8 cellular contexts compared by ENCODE assay signal in the genomic region with DNA sequence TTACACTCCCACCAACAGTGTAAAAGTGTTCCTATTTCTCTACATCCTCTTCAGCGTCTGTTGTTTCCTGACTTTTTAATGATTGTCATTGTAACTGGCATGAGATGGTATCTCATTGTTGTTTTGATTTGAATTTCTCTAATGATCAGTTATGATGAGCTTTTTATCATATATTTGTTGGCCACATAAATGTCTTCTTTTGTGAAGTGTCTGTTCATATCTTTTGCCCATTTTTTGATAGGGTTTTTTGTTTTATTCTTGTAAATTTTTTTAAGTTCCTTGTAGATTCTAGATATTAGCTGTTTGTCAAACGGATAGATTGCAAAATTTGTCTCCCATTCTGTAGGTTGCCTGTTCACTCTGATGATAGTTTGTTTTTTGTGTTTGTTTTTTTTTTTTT. TPM values are rescaled to one million over a fixed set of nuclear protein-coding genes. Genes with fewer than 3 reads are reported as not detected.
A peak's percentile ranks its signal among the peaks of the same experiment; 100 is the strongest.
DNase-seq lines count a peak whose midpoint lies in the region; ATAC-seq, FAIRE-seq and TF ChIP-seq lines count a peak whose summit lies in the region.
"Not testable (repeated sequence)": the region's sequence is repeated elsewhere in the genome, so short reads cannot be mapped to it uniquely, and the experiment has no call there.
"Had no signal": no experiment of that assay in that cellular context is flagged by ENCODE, and none has a peak within 500 bp of the region (broad histone marks: within the 10 kb centered on the region; RNA-seq: fewer than 3 reads in every experiment).

No MANE protein-coding gene starts in this region.

- peak overlapping the region; percentile 75 for H3K27ac Mint-ChIP-seq in CD4-positive, alpha-beta T cell
- H3K27ac Mint-ChIP-seq in T-helper 17 cell = peak overlapping the region; percentile 75
- H3K27ac Mint-ChIP-seq in activated CD4-positive, alpha-beta memory T cell treated with anti-CD3 and anti-CD28 coated beads, Interleukin-2, amount 10 ng/mL, durations not matched to agents 7 days and 5 days = peak overlapping the region; percentile 31
- peak overlapping the region; percentile 30 for H3K27ac Mint-ChIP-seq in activated T-helper 2 cell treated with anti-CD3 and anti-CD28 coated beads, Interferon-gamma antibody, Interleukin-2, Interleukin-4, amounts not matched to agents 10 μg/mL and 5 μg/mL and 100 μg/mL, durations not matched to agents 14 hours and 24 hours and 36 hours
- H3K27ac Mint-ChIP-seq in activated naive CD8-positive, alpha-beta T cell treated with anti-CD3 and anti-CD28 coated beads, Interleukin-2, amount 50 U/mL, for 24 hours = peak overlapping the region; percentile 70

- POLR2A ChIA-PET in CD4-positive, alpha-beta T cell (lab: Charles Lee) = interaction anchor here (1.0 to 12.3 kb wide), 6 partner anchors 9 to 34 kb away, joined by 3 to 238 read pairs (median 10); no protein-coding TSS in a partner anchor
- POLR2A ChIA-PET in activated CD4-positive, alpha-beta memory T cell treated with anti-CD3 and anti-CD28 coated beads, Interleukin-2, amount 10 ng/mL, durations not matched to agents 7 days and 5 days (lab: Charles Lee) = interaction anchor here (0.6 to 6.5 kb wide), 7 partner anchors 7 to 47 kb away, joined by 3 to 65 read pairs (median 5); a partner anchor contains a TSS

- peak overlapping the region; percentile 12 for H3K4me3 Mint-ChIP-seq in CD4-positive, alpha-beta T cell
- H3K4me3 Mint-ChIP-seq in T-helper 17 cell = peak overlapping the region; percentile 34
- peak overlapping the region; percentile 10 for H3K4me3 Mint-ChIP-seq in activated CD4-positive, alpha-beta memory T cell treated with anti-CD3 and anti-CD28 coated beads, Interleukin-2, amount 10 ng/mL, durations not matched to agents 7 days and 5 days
- not testable (repeated sequence) for H3K4me3 Mint-ChIP-seq in activated T-helper 2 cell treated with anti-CD3 and anti-CD28 coated beads, Interferon-gamma antibody, Interleukin-2, Interleukin-4, amounts not matched to agents 10 μg/mL and 5 μg/mL and 100 μg/mL, durations not matched to agents 14 hours and 24 hours and 36 hours (ENCODE audit: low read depth)
- peak overlapping the region; percentile 63 for H3K4me3 Mint-ChIP-seq in activated naive CD8-positive, alpha-beta T cell treated with anti-CD3 and anti-CD28 coated beads, Interleukin-2, amount 50 U/mL, for 24 hours

- not testable (repeated sequence) for H3K27me3 ChIP-seq in CD4-positive, alpha-beta T cell (ENCODE audit: control insufficient read depth, insufficient read depth, low read length); small intestine (ENCODE audit: control insufficient read depth in 2 of 2, insufficient read depth in 2 of 2, low read length in 2 of 2)

- not testable (repeated sequence) for TF ChIP-seq CTCF in CD4-positive, alpha-beta T cell (IDR thresholded peaks at IDR 0.05); kidney (IDR thresholded peaks at IDR 0.05; ENCODE audit: borderline replicate concordance, extremely low read depth, insufficient read depth)

- intact Hi-C loops in CD4-positive, alpha-beta T cell (cut with DNase I, micrococcal nuclease) = loop anchor here in 1 of 2 experiments (5.0 kb wide), 1 partner anchor 36 kb away; no protein-coding TSS in a partner anchor
- intact Hi-C loops in activated T-helper 2 cell treated with anti-CD3 and anti-CD28 coated beads, Interferon-gamma antibody, Interleukin-2, Interleukin-4, amounts not matched to agents 10 μg/mL and 5 μg/mL and 100 μg/mL, durations not matched to agents 14 hours and 24 hours and 36 hours (cut with micrococcal nuclease); kidney (cut with DNase I): not testable (repeated sequence)

- not testable (repeated sequence) for DNase-seq in CD4-positive, alpha-beta T cell; T-helper 17 cell; activated CD4-positive, alpha-beta memory T cell treated with anti-CD3 and anti-CD28 coated beads, Interleukin-2, amount 10 ng/mL, durations not matched to agents 7 days and 5 days; activated T-helper 2 cell treated with anti-CD3 and anti-CD28 coated beads, Interferon-gamma antibody, Interleukin-2, Interleukin-4, amounts not matched to agents 10 μg/mL and 5 μg/mL and 100 μg/mL, durations not matched to agents 14 hours and 24 hours and 36 hours (ENCODE audit: low spot score); activated naive CD8-positive, alpha-beta T cell treated with anti-CD3 and anti-CD28 coated beads, Interleukin-2, amount 50 U/mL, for 24 hours; kidney; small intestine

- not testable (repeated sequence) for H3K9me3 Mint-ChIP-seq in CD4-positive, alpha-beta T cell
- H3K9me3 Mint-ChIP-seq in activated CD4-positive, alpha-beta memory T cell treated with anti-CD3 and anti-CD28 coated beads, Interleukin-2, amount 10 ng/mL, durations not matched to agents 7 days and 5 days = peaks cover 31% of the 10 kb centered on the region
- peaks cover 54% of the 10 kb centered on the region for H3K9me3 Mint-ChIP-seq in activated T-helper 2 cell treated with anti-CD3 and anti-CD28 coated beads, Interferon-gamma antibody, Interleukin-2, Interleukin-4, amounts not matched to agents 10 μg/mL and 5 μg/mL and 100 μg/mL, durations not matched to agents 14 hours and 24 hours and 36 hours
- peaks cover 46% of the 10 kb centered on the region for H3K9me3 Mint-ChIP-seq in activated naive CD8-positive, alpha-beta T cell treated with anti-CD3 and anti-CD28 coated beads, Interleukin-2, amount 50 U/mL, for 24 hours

- not testable (repeated sequence) for H3K9ac ChIP-seq in kidney (ENCODE audit: low read length in 2 of 2)

- not testable (repeated sequence) for H3K4me3 ChIP-seq in kidney (ENCODE audit: low read length in 2 of 2); small intestine (ENCODE audit: low read depth in 1 of 2, low read length in 2 of 2)

- peaks cover 96% of the 10 kb centered on the region for H3K36me3 Mint-ChIP-seq in CD4-positive, alpha-beta T cell (ENCODE audit: low read depth)
- H3K36me3 Mint-ChIP-seq in T-helper 17 cell (ENCODE audit: low read depth) = peaks cover 20% of the 10 kb centered on the region
- peaks cover 94% of the 10 kb centered on the region for H3K36me3 Mint-ChIP-seq in activated CD4-positive, alpha-beta memory T cell treated with anti-CD3 and anti-CD28 coated beads, Interleukin-2, amount 10 ng/mL, durations not matched to agents 7 days and 5 days (ENCODE audit: low read depth)
- H3K36me3 Mint-ChIP-seq in activated T-helper 2 cell treated with anti-CD3 and anti-CD28 coated beads, Interferon-gamma antibody, Interleukin-2, Interleukin-4, amounts not matched to agents 10 μg/mL and 5 μg/mL and 100 μg/mL, durations not matched to agents 14 hours and 24 hours and 36 hours (ENCODE audit: low read depth) = peaks cover 98% of the 10 kb centered on the region
- H3K36me3 Mint-ChIP-seq in activated naive CD8-positive, alpha-beta T cell treated with anti-CD3 and anti-CD28 coated beads, Interleukin-2, amount 50 U/mL, for 24 hours (ENCODE audit: low read depth) = peaks cover 90% of the 10 kb centered on the region

- not testable (repeated sequence) for H3K27ac ChIP-seq in CD4-positive, alpha-beta T cell (ENCODE audit: low read depth, low read length); kidney (ENCODE audit: low read depth in 2 of 2, low read length in 2 of 2); small intestine (ENCODE audit: low read depth in 1 of 2, low read length in 1 of 2)

- CTCF ChIA-PET in CD4-positive, alpha-beta T cell (lab: Charles Lee) = interaction anchor here (1.1 to 1.5 kb wide), 3 partner anchors 9 to 35 kb away, joined by 3 to 7 read pairs (median 4); no protein-coding TSS in a partner anchor
- CTCF ChIA-PET in activated CD4-positive, alpha-beta memory T cell treated with anti-CD3 and anti-CD28 coated beads, Interleukin-2, amount 10 ng/mL, durations not matched to agents 7 days and 5 days (lab: Charles Lee) = interaction anchor here (1.1 to 2.0 kb wide), 5 partner anchors 17 to 60 kb away, joined by 3 to 8 read pairs (median 5); no protein-coding TSS in a partner anchor

- 90 to 98% (median 94%) methylated on average over 2 of the region's 2 CpGs for WGBS in small intestine, 3 donors

- H3K27me3 Mint-ChIP-seq in CD4-positive, alpha-beta T cell; T-helper 17 cell; activated CD4-positive, alpha-beta memory T cell treated with anti-CD3 and anti-CD28 coated beads, Interleukin-2, amount 10 ng/mL, durations not matched to agents 7 days and 5 days; activated T-helper 2 cell treated with anti-CD3 and anti-CD28 coated beads, Interferon-gamma antibody, Interleukin-2, Interleukin-4, amounts not matched to agents 10 μg/mL and 5 μg/mL and 100 μg/mL, durations not matched to agents 14 hours and 24 hours and 36 hours (ENCODE audit: low read depth); activated naive CD8-positive, alpha-beta T cell treated with anti-CD3 and anti-CD28 coated beads, Interleukin-2, amount 50 U/mL, for 24 hours: not testable (repeated sequence)

- peaks cover 83% of the 10 kb centered on the region for H3K4me1 Mint-ChIP-seq in CD4-positive, alpha-beta T cell (ENCODE audit: low read depth)
- peaks cover 44% of the 10 kb centered on the region for H3K4me1 Mint-ChIP-seq in T-helper 17 cell
- peaks cover 81% of the 10 kb centered on the region for H3K4me1 Mint-ChIP-seq in activated CD4-positive, alpha-beta memory T cell treated with anti-CD3 and anti-CD28 coated beads, Interleukin-2, amount 10 ng/mL, durations not matched to agents 7 days and 5 days
- H3K4me1 Mint-ChIP-seq in activated T-helper 2 cell treated with anti-CD3 and anti-CD28 coated beads, Interferon-gamma antibody, Interleukin-2, Interleukin-4, amounts not matched to agents 10 μg/mL and 5 μg/mL and 100 μg/mL, durations not matched to agents 14 hours and 24 hours and 36 hours (ENCODE audit: low read depth) = peaks cover 59% of the 10 kb centered on the region
- peaks cover 84% of the 10 kb centered on the region for H3K4me1 Mint-ChIP-seq in activated naive CD8-positive, alpha-beta T cell treated with anti-CD3 and anti-CD28 coated beads, Interleukin-2, amount 50 U/mL, for 24 hours

- H3K9me3 ChIP-seq in CD4-positive, alpha-beta T cell (ENCODE audit: control insufficient read depth, low read length) = peaks cover 19% of the 10 kb centered on the region
- H3K9me3 ChIP-seq in T-helper 17 cell (ENCODE audit: control insufficient read depth, low read length, poor library complexity, severe bottlenecking) = peaks cover 16% of the 10 kb centered on the region
- H3K9me3 ChIP-seq in kidney (ENCODE audit: control insufficient read depth in 1 of 2, low read length in 2 of 2); small intestine (ENCODE audit: control insufficient read depth, low read depth): not testable (repeated sequence)

- ATAC-seq in CD4-positive, alpha-beta T cell (ENCODE audit: poor library complexity); T-helper 17 cell; activated naive CD8-positive, alpha-beta T cell treated with anti-CD3 and anti-CD28 coated beads, Interleukin-2, amount 50 U/mL, for 24 hours: not testable (repeated sequence)

- FAIRE-seq in kidney (lab: Jason Lieb, UNC) (peak; percentile 11), small intestine (lab: Jason Lieb, UNC) (peak; percentile 36)

- not testable (repeated sequence) for H3K36me3 ChIP-seq in kidney (ENCODE audit: control insufficient read depth in 1 of 2, insufficient read depth in 2 of 2, low read length in 2 of 2); small intestine (ENCODE audit: control insufficient read depth in 2 of 2, insufficient read depth in 2 of 2, low read length in 2 of 2)

- H3K4me1 ChIP-seq in kidney (ENCODE audit: control insufficient read depth in 1 of 2, insufficient read depth in 1 of 2, low read depth in 1 of 2, low read length in 2 of 2); small intestine (ENCODE audit: control insufficient read depth in 2 of 2, insufficient read depth in 1 of 2, low read depth in 1 of 2, low read length in 1 of 2): not testable (repeated sequence)

RNA-seq across cellular contexts. Expression of a gene that starts 13.4 kb away (rescaled TPM):
- total RNA-seq in CD4-positive, alpha-beta T cell = 100 to 1,000 TPM; 121 to 122 TPM
- total RNA-seq in T-helper 17 cell (100 to 1,000 TPM; 151 to 173 TPM), kidney (22.4 TPM)
- 100 to 1,000 TPM; 446 to 449 TPM for total RNA-seq in activated CD4-positive, alpha-beta memory T cell treated with anti-CD3 and anti-CD28 coated beads, Interleukin-2, amount 10 ng/mL, durations not matched to agents 7 days and 5 days
- 350 and 351 TPM in 2 replicates for total RNA-seq in activated T-helper 2 cell treated with anti-CD3 and anti-CD28 coated beads, Interferon-gamma antibody, Interleukin-2, Interleukin-4, amounts not matched to agents 10 μg/mL and 5 μg/mL and 100 μg/mL, durations not matched to agents 14 hours and 24 hours and 36 hours
- polyA plus RNA-seq in kidney (ENCODE audit: insufficient read depth, low read depth, low replicate concordance) (2.5 TPM), small intestine (1 to 10 TPM in 2 of 3 donors, under 1 TPM in 1; 0.67 to 2.4 (median 2.0) TPM)

RNA-seq across cellular contexts. Expression of a gene that starts 49.9 kb away (rescaled TPM):
- 1 to 10 TPM in 1 of 2 experiments, under 1 TPM in 1; 0.44 to 1.7 TPM for total RNA-seq in CD4-positive, alpha-beta T cell
- total RNA-seq in T-helper 17 cell = 1 to 10 TPM; 1.5 TPM
- 10 to 100 TPM; 13.5 to 15.4 TPM for total RNA-seq in activated CD4-positive, alpha-beta memory T cell treated with anti-CD3 and anti-CD28 coated beads, Interleukin-2, amount 10 ng/mL, durations not matched to agents 7 days and 5 days
- 16.8 and 17.2 TPM in 2 replicates for total RNA-seq in activated T-helper 2 cell treated with anti-CD3 and anti-CD28 coated beads, Interferon-gamma antibody, Interleukin-2, Interleukin-4, amounts not matched to agents 10 μg/mL and 5 μg/mL and 100 μg/mL, durations not matched to agents 14 hours and 24 hours and 36 hours
- total RNA-seq in kidney = 2.1 TPM
- not detected for polyA plus RNA-seq in kidney (ENCODE audit: insufficient read depth, low read depth, low replicate concordance)
- polyA plus RNA-seq in small intestine = 1 to 10 TPM in 1 of 3 donors, under 1 TPM in 1, not detected in 1; 0.92 to 2.4 TPM
- total RNA-seq: MCF 10A had no signal
